Comparison of ENCODE assay signal across 16 cellular contexts in genomic region chr13:97266328-97266727, GRCh38. TPM values are rescaled to one million over a fixed set of nuclear protein-coding genes. Genes with fewer than 3 reads are reported as not detected.
DNase-seq lines count a peak whose midpoint lies in the region; ATAC-seq and TF ChIP-seq lines count a peak whose summit lies in the region.
"Had no signal": no experiment of that assay in that cellular context is flagged by ENCODE, and none has a peak within 500 bp of the region (broad histone marks: within the 10 kb centered on the region; RNA-seq: fewer than 3 reads in every experiment).

No MANE protein-coding gene starts in this region.

- H3K9me3 ChIP-seq in SK-N-SH (no peaks in the 10 kb centered on the region), stomach (no peaks in the 10 kb centered on the region)

- H3K9me2 ChIP-seq in SK-N-SH, result no peaks in the 10 kb centered on the region

- peaks cover 6 to 34% of the 10 kb centered on the region in 2 experiments for H3K36me3 ChIP-seq in SK-N-SH (replicated peaks in 1 of 2; ENCODE audit: control insufficient read depth in 1 of 2, insufficient read depth in 2 of 2, low read length in 1 of 2)
- H3K36me3 ChIP-seq in stomach, result peaks cover 0 to 4% (median 0%) of the 10 kb centered on the region in 4 donors

- no peak overlapping the region for H2AFZ ChIP-seq in SK-N-SH (ENCODE audit: low read depth)

- H3K27me3 ChIP-seq in SK-N-SH (ENCODE audit: insufficient read depth), result no peaks in the 10 kb centered on the region
- no peaks in the 10 kb centered on the region for H3K27me3 ChIP-seq in stomach
- H3K27me3 ChIP-seq: BLaER1 treated with 17β-estradiol and CSF1 and Interleukin-3, amounts not matched to agents 10 nM and 100 nM had no signal

- H3K4me2 ChIP-seq in SK-N-SH, result peak overlapping the region; percentile 63; the same call in 1 of the 2 replicates

- peak overlapping the region; percentile 62; the same call in 1 of the 2 replicates for H3K9ac ChIP-seq in SK-N-SH
- H3K9ac ChIP-seq: BLaER1 treated with 17β-estradiol and CSF1 and Interleukin-3, amounts not matched to agents 10 nM and 100 nM had no signal

- 40% methylated on average over 8 of the region's 8 CpGs for WGBS in SK-N-SH (ENCODE audit: low lambda C conversion rate)
- WGBS in stomach, 5 donors, result 73 to 85% (median 83%) methylated on average over 8 of the region's 8 CpGs

- peak overlapping the region; percentile 58 to 90 for H3K27ac ChIP-seq in SK-N-SH (ENCODE audit: low read depth in 2 of 2, low read length in 1 of 2)
- peak overlapping the region in 3 of 5 donors; percentile 11 to 45 (median 34) for H3K27ac ChIP-seq in stomach
- H3K27ac ChIP-seq: BLaER1 treated with 17β-estradiol and CSF1 and Interleukin-3, amounts not matched to agents 10 nM and 100 nM had no signal

- intact Hi-C loops in stomach (cut with DNase I; ENCODE audit: low total_unique reads), result no loop called here

- no peak for TF ChIP-seq CTCF in SK-N-SH (IDR thresholded peaks at IDR 0.05)
- TF ChIP-seq CTCF in stomach (IDR thresholded peaks at IDR 0.05), result no peak

- H4K20me1 ChIP-seq in SK-N-SH (ENCODE audit: insufficient read depth), result no peaks in the 10 kb centered on the region

- H3K4me1 ChIP-seq in SK-N-SH (ENCODE audit: control insufficient read depth in 1 of 2, insufficient read depth in 2 of 2, low read depth in 1 of 2, low read length in 1 of 2) (peaks cover 26 to 37% of the 10 kb centered on the region in 2 experiments), stomach (peaks cover 22 to 74% (median 50%) of the 10 kb centered on the region in 4 donors)

- TF ChIP-seq EP300 in SK-N-SH (IDR thresholded peaks at IDR 0.05; ENCODE audit: borderline replicate concordance in 1 of 2, low read depth in 1 of 2, low read length in 1 of 2), result no peak
- TF ChIP-seq EP300 in stomach (IDR thresholded peaks at IDR 0.05), result no peak

- CTCF ChIA-PET in HEK293T (lab: Yijun Ruan, JAX), result no interaction called here
- CTCF ChIA-PET in SK-N-SH (lab: Yijun Ruan, JAX), result interaction anchor here (2.2 kb wide), 1 partner anchor 157 kb away, joined by 6 read pairs; no protein-coding TSS in a partner anchor

- DNase-seq in HEK293T (ENCODE audit: extremely low spot score), result peak; percentile 20
- DNase-seq in SK-N-SH, result no peak
- DNase-seq in iPS-NIHi7 (ENCODE audit: extremely low spot score), result peak; percentile 53
- DNase-seq in stomach, result no peak
- DNase-seq in AML-193 (lab: John Stamatoyannopoulos, UW), result no peak
- no peak for DNase-seq in NCI-H526 (lab: John Stamatoyannopoulos, UW)
- DNase-seq: activated effector memory CD4-positive, alpha-beta T cell treated with anti-CD3 and anti-CD28 coated beads, Interleukin-2, amount 50 U/mL, for 16 hours; dermis blood vessel endothelial cell; Karpas-422; naive thymus-derived CD4-positive, alpha-beta T cell; NCI-H146; SW 1271 had no signal

- peaks cover 100% of the 10 kb centered on the region for H3K79me2 ChIP-seq in SK-N-SH (ENCODE audit: insufficient read depth)

- POLR2A ChIA-PET in HEK293T (lab: Yijun Ruan, JAX) (interaction anchor here (1.4 kb wide), 1 partner anchor 11 kb away, joined by 3 read pairs; no protein-coding TSS in a partner anchor), SK-N-SH (lab: Yijun Ruan, JAX) (no interaction called here)

- H3K4me3 ChIP-seq in SK-N-SH (ENCODE audit: low read depth in 2 of 2, low read length in 1 of 2) (no peak overlapping the region), stomach (no peak overlapping the region)
- H3K4me3 ChIP-seq: BLaER1 treated with 17β-estradiol and CSF1 and Interleukin-3, amounts not matched to agents 10 nM and 100 nM had no signal

- ATAC-seq in HG03469 (IDR thresholded peaks at IDR 0.05; ENCODE audit: unreplicated experiment) (no peak), HG03565 (IDR thresholded peaks at IDR 0.05; ENCODE audit: unreplicated experiment) (no peak)
- ATAC-seq: left lobe of liver; naive thymus-derived CD4-positive, alpha-beta T cell had no signal

- no peak for TF ChIP-seq POLR2A in stomach (IDR thresholded peaks at IDR 0.05)

- H3F3A ChIP-seq in SK-N-SH (replicated peaks; ENCODE audit: insufficient read depth), result peaks cover 47% of the 10 kb centered on the region

- TF ChIP-seq RAD21 in SK-N-SH (IDR thresholded peaks at IDR 0.05; ENCODE audit: low read length), result no peak

TF ChIP-seq in HEK293T, 16 proteins besides CTCF, POLR2A, EP300 and RAD21:
- TF ChIP-seq SP1 (IDR thresholded peaks at IDR 0.05) (no peak), SUZ12 (IDR thresholded peaks at IDR 0.05) (no peak), HDGF (IDR thresholded peaks at IDR 0.05; ENCODE audit: borderline replicate concordance) (no peak), CTBP1 (IDR thresholded peaks at IDR 0.05; ENCODE audit: borderline replicate concordance) (no peak), ELF4 (IDR thresholded peaks at IDR 0.05) (no peak), NFRKB (IDR thresholded peaks at IDR 0.05) (no peak), FOXM1 (IDR thresholded peaks at IDR 0.05; ENCODE audit: borderline replicate concordance) (no peak), ZNF384 (IDR thresholded peaks at IDR 0.05) (no peak)

TF ChIP-seq in SK-N-SH, 30 proteins besides CTCF, POLR2A, EP300 and RAD21:
- TF ChIP-seq TAF1 (IDR thresholded peaks at IDR 0.05; ENCODE audit: borderline replicate concordance, low read depth, low read length) (peak; percentile 24; the same call in 1 of the 2 replicates), MEF2A (IDR thresholded peaks at IDR 0.05; ENCODE audit: borderline replicate concordance, low read depth) (peak; percentile 14; the same call in 1 of the 2 replicates), JUND (IDR thresholded peaks at IDR 0.05) (peak; percentile 2; the same call in 1 of the 2 replicates), PBX3 (IDR thresholded peaks at IDR 0.05) (no peak), MAX (IDR thresholded peaks at IDR 0.05; ENCODE audit: low read depth) (no peak), RXRA (IDR thresholded peaks at IDR 0.05; ENCODE audit: borderline replicate concordance, low read depth) (no peak), TEAD4 (IDR thresholded peaks at IDR 0.05; ENCODE audit: borderline replicate concordance, insufficient read depth) (no peak)
TF ChIP-seq in SK-N-SH: peak in this region for 3.

RNA-seq across cellular contexts. Expression of gene MBNL2, which starts 44.2 kb away (rescaled TPM):
- polyA plus RNA-seq in SK-N-SH (2012; rRNA removed) (24.5 and 27.9 TPM in 2 replicates), stomach (10 to 100 TPM in 2 of 3 donors, 1 to 10 TPM in 1; 8.3 to 17.6 (median 15.9) TPM)
- polyA plus RNA-seq in SK-N-SH (2012; cell fraction: cytosol; rRNA removed), result 38.4 and 46.6 TPM in 2 replicates
- polyA plus RNA-seq in SK-N-SH (2012; cell fraction: nucleus; rRNA removed), result 21.4 and 39.6 TPM in 2 replicates
- 10 to 100 TPM; 23.9 to 74.5 (median 50.0) TPM for total RNA-seq in stomach

Comparison
In these comparisons a context has a peak if more than half of its experiments do, and no peak if none do; other contexts are left out.
1. DNase-seq: peak in HEK293T (single experiment) and iPS-NIHi7 (single experiment); none in SK-N-SH (single experiment), stomach (single experiment), AML-193 (0 of 2) and NCI-H526 (0 of 2).